22 cellular contexts compared by ENCODE assay signal in the genomic region with DNA sequence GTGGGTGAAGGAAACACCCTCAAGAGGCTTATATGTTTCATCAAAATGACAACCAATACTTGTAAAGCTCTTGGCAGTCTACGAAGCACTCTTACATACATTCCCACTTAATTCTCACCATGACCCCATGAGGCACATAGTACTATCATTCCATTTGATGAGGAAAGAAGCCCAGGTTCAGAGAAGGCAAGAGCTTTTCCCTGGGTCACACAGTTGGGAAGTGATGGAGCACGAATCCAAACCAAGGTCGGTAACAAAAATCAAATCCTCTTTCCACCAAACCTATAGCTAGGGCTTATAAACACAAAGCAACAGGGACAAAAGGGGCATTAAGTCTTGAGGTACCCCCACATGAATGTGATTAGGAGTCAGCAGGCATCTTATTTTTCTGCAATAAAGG.
DNase-seq lines count a peak whose midpoint lies in the region; ATAC-seq, FAIRE-seq and TF ChIP-seq lines count a peak whose summit lies in the region.
"Had no signal": no experiment of that assay in that cellular context is flagged by ENCODE, and none has a peak within 500 bp of the region (broad histone marks: within the 10 kb centered on the region; RNA-seq: fewer than 3 reads in every experiment).

No MANE protein-coding gene starts in this region.

- no peaks in the 10 kb centered on the region for H3K9me2 ChIP-seq in hepatocyte (replicated peaks; ENCODE audit: insufficient read depth)

- ATAC-seq in HG02623 (IDR thresholded peaks at IDR 0.05; ENCODE audit: unreplicated experiment): no peak
- ATAC-seq in stimulated activated naive B cell treated with anti-CD40 and anti-IgM and Interleukin-4, amounts not matched to agents 10 μg/mL and 1 μg/mL and 100 μg/mL, for 72 hours (replicated peaks): no peak
- ATAC-seq in GM21423 (IDR thresholded peaks at IDR 0.05; ENCODE audit: unreplicated experiment): no peak
- ATAC-seq: HepG2 had no signal

- intact Hi-C loops in Caco-2 (cut with micrococcal nuclease; ENCODE audit: unreplicated experiment): loop anchor here (5.0 kb wide), 1 partner anchor 69 kb away; no protein-coding TSS in a partner anchor

- H3K27ac Mint-ChIP-seq in Caco-2 (ENCODE audit: unreplicated experiment): peak overlapping the region; percentile 71
- no peak overlapping the region for H3K27ac Mint-ChIP-seq in stimulated activated naive B cell treated with anti-CD40 and anti-IgM and Interleukin-4, amounts not matched to agents 10 μg/mL and 1 μg/mL and 100 μg/mL, for 72 hours
- H3K27ac Mint-ChIP-seq: CD4-positive, alpha-beta T cell; HFFc6; IgD-negative memory B cell had no signal

- H2AFZ ChIP-seq in hepatocyte: no peak overlapping the region

- H3K27me3 Mint-ChIP-seq in Caco-2 (ENCODE audit: insufficient read depth, unreplicated experiment): no peaks in the 10 kb centered on the region
- H3K27me3 Mint-ChIP-seq in stimulated activated naive B cell treated with anti-CD40 and anti-IgM and Interleukin-4, amounts not matched to agents 10 μg/mL and 1 μg/mL and 100 μg/mL, for 72 hours: peaks cover 29 to 33% of the 10 kb centered on the region in 2 donors
- H3K27me3 Mint-ChIP-seq: CD4-positive, alpha-beta T cell had no signal

- DNase-seq in Caco-2 (no peak), hepatocyte (ENCODE audit: low spot score) (no peak), urothelium cell line (ENCODE audit: low spot score) (no peak)
- no peak for DNase-seq in stimulated activated naive B cell treated with anti-CD40 and anti-IgM and Interleukin-4, amounts not matched to agents 10 μg/mL and 1 μg/mL and 100 μg/mL, for 72 hours
- DNase-seq: AML-193; CD4-positive, alpha-beta T cell; DMS153; DMS79; GDM1; HCEC 1CT; KBM-7 had no signal

- peaks cover 4% of the 10 kb centered on the region; the same call in 1 of the 2 replicates for H3K9me3 ChIP-seq in Caco-2
- H3K9me3 ChIP-seq in HEK293 (ENCODE audit: control insufficient read depth, insufficient read depth, low read depth, low read length): peaks cover 3% of the 10 kb centered on the region; the same call in 1 of the 2 replicates
- no peaks in the 10 kb centered on the region for H3K9me3 ChIP-seq in hepatocyte (ENCODE audit: low read depth)

- CTCF ChIA-PET in Caco-2 (lab: Charles Lee): interaction anchor here (1.9 kb wide), 1 partner anchor 9 kb away, joined by 5 read pairs; no protein-coding TSS in a partner anchor
- CTCF ChIA-PET in HEK293 (lab: Yijun Ruan, JAX): interaction anchor here (1.2 to 5.7 kb wide), 4 partner anchors 8 to 235 kb away, joined by 3 to 40 read pairs (median 4); no protein-coding TSS in a partner anchor

- no peaks in the 10 kb centered on the region for H4K20me1 ChIP-seq in hepatocyte (ENCODE audit: insufficient read depth, poor library complexity, severe bottlenecking)

- TF ChIP-seq CTCF in Caco-2 (IDR thresholded peaks at IDR 0.05; ENCODE audit: insufficient read depth in 1 of 2, low read depth in 1 of 2, low read length in 1 of 2, severe bottlenecking in 1 of 2, unreplicated experiment in 1 of 2) (no peak), HEK293 (tag by site-specific recombination; IDR thresholded peaks at IDR 0.05) (no peak), hepatocyte (IDR thresholded peaks at IDR 0.05; ENCODE audit: poor library complexity) (no peak)

- H3K4me3 ChIP-seq in Caco-2 (ENCODE audit: low read depth, low read length): no peak overlapping the region
- H3K4me3 ChIP-seq in HEK293 (ENCODE audit: low read depth, low read length): no peak overlapping the region
- no peak overlapping the region for H3K4me3 ChIP-seq in hepatocyte

- H3K9me3 Mint-ChIP-seq in Caco-2 (ENCODE audit: unreplicated experiment): peaks cover 29% of the 10 kb centered on the region
- H3K9me3 Mint-ChIP-seq in stimulated activated naive B cell treated with anti-CD40 and anti-IgM and Interleukin-4, amounts not matched to agents 10 μg/mL and 1 μg/mL and 100 μg/mL, for 72 hours: peaks cover 5 to 6% of the 10 kb centered on the region in 2 donors

- H3K27ac ChIP-seq in HEK293 (ENCODE audit: extremely low read depth, low read depth, low read length) (peak overlapping the region; percentile 71), hepatocyte (peak overlapping the region; percentile 42)
- H3K27ac ChIP-seq: C4-2B had no signal

- no peaks in the 10 kb centered on the region for H3K79me2 ChIP-seq in hepatocyte

- H3K4me1 Mint-ChIP-seq in Caco-2 (ENCODE audit: low read depth, unreplicated experiment): peaks cover 22% of the 10 kb centered on the region
- no peaks in the 10 kb centered on the region for H3K4me1 Mint-ChIP-seq in stimulated activated naive B cell treated with anti-CD40 and anti-IgM and Interleukin-4, amounts not matched to agents 10 μg/mL and 1 μg/mL and 100 μg/mL, for 72 hours
- H3K4me1 Mint-ChIP-seq: IgD-negative memory B cell had no signal

- H3K36me3 ChIP-seq in Caco-2 (ENCODE audit: control insufficient read depth, insufficient read depth, low read length) (no peaks in the 10 kb centered on the region), HEK293 (ENCODE audit: control insufficient read depth in 2 of 2, insufficient read depth in 1 of 2, low read length in 2 of 2) (no peaks in the 10 kb centered on the region), hepatocyte (replicated peaks; ENCODE audit: insufficient read depth, low read depth) (no peaks in the 10 kb centered on the region)

- peak; percentile 83 for FAIRE-seq in urothelium cell line (lab: Jason Lieb, UNC)
- FAIRE-seq: A204.1, GM12892, GM18507, H54, HepG2 had no signal

- H3K36me3 Mint-ChIP-seq in Caco-2 (ENCODE audit: insufficient read depth, unreplicated experiment): no peaks in the 10 kb centered on the region
- peaks cover 3 to 5% of the 10 kb centered on the region in 2 donors for H3K36me3 Mint-ChIP-seq in stimulated activated naive B cell treated with anti-CD40 and anti-IgM and Interleukin-4, amounts not matched to agents 10 μg/mL and 1 μg/mL and 100 μg/mL, for 72 hours

- peak overlapping the region; percentile 22 for H3K4me2 ChIP-seq in hepatocyte

- H3K4me3 Mint-ChIP-seq in Caco-2 (ENCODE audit: unreplicated experiment): peak overlapping the region; percentile 53
- H3K4me3 Mint-ChIP-seq in stimulated activated naive B cell treated with anti-CD40 and anti-IgM and Interleukin-4, amounts not matched to agents 10 μg/mL and 1 μg/mL and 100 μg/mL, for 72 hours: no peak overlapping the region
- H3K4me3 Mint-ChIP-seq: CD4-positive, alpha-beta T cell; HFFc6; IgD-negative memory B cell had no signal

- no peaks in the 10 kb centered on the region for H3K27me3 ChIP-seq in Caco-2 (replicated peaks; ENCODE audit: control insufficient read depth, insufficient read depth, low read length)
- no peaks in the 10 kb centered on the region for H3K27me3 ChIP-seq in hepatocyte

- H3K4me1 ChIP-seq in Caco-2 (peaks cover 11% of the 10 kb centered on the region; the same call in 1 of the 2 replicates), HEK293 (ENCODE audit: control insufficient read depth, insufficient read depth, low read length) (peaks cover 21% of the 10 kb centered on the region), hepatocyte (ENCODE audit: insufficient read depth) (peaks cover 10% of the 10 kb centered on the region)

- BruUV-seq in Caco-2 (replicated peaks; lab: Mats Ljungman, UMichigan): no TSS peak

- WGBS in hepatocyte (ENCODE audit: low lambda C conversion rate, missing lambda C conversion rate): 81% methylated on average over 3 of the region's 3 CpGs

- POLR2A ChIA-PET in Caco-2 (lab: Charles Lee) (no interaction called here), HEK293 (lab: Yijun Ruan, JAX) (interaction anchor here (1.0 to 1.3 kb wide), 3 partner anchors 14 to 477 kb away, joined by 3 to 8 read pairs (median 6); no protein-coding TSS in a partner anchor)

TF ChIP-seq in HEK293, 187 proteins besides CTCF, POLR2A, EP300 and RAD21:
- TF ChIP-seq BCL11A (tag by site-specific recombination; IDR thresholded peaks at IDR 0.05; ENCODE audit: low read depth) (no peak), ZNF433 (tag by site-specific recombination; IDR thresholded peaks at IDR 0.05; ENCODE audit: low read depth) (no peak), ZNF600 (tag by site-specific recombination; IDR thresholded peaks at IDR 0.05) (no peak), ZNF114 (tag by site-specific recombination; IDR thresholded peaks at IDR 0.05) (no peak), ZBTB48 (tag by site-specific recombination; IDR thresholded peaks at IDR 0.05) (no peak), ELK4 (IDR thresholded peaks at IDR 0.05; ENCODE audit: borderline replicate concordance, low read depth, low read length) (no peak), GLIS1 (tag by site-specific recombination; IDR thresholded peaks at IDR 0.05) (no peak), IKZF3 (tag by site-specific recombination; IDR thresholded peaks at IDR 0.05) (no peak), PRDM1 (tag by site-specific recombination; IDR thresholded peaks at IDR 0.05) (no peak), MZF1 (tag by site-specific recombination; IDR thresholded peaks at IDR 0.05; ENCODE audit: borderline replicate concordance) (no peak), ZNF146 (tag by site-specific recombination; IDR thresholded peaks at IDR 0.05) (no peak), GLI4 (tag by site-specific recombination; IDR thresholded peaks at IDR 0.05) (no peak), ZNF768 (tag by site-specific recombination; IDR thresholded peaks at IDR 0.05) (peak; percentile 96), ZNF174 (tag by site-specific recombination; IDR thresholded peaks at IDR 0.05) (no peak)
- TF ChIP-seq, protein P1, sequence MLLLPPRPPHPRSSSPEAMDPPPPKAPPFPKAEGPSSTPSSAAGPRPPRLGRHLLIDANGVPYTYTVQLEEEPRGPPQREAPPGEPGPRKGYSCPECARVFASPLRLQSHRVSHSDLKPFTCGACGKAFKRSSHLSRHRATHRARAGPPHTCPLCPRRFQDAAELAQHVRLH (tag by site-specific recombination; IDR thresholded peaks at IDR 0.05): peak; percentile 20; the same call in 1 of the 2 replicates
